1 cellular context compared by ENCODE assay signal in genomic region chr17:10790491-10791401, GRCh38.
TF ChIP-seq lines count a peak whose summit lies in the region.

No MANE protein-coding gene starts in this region.

TF ChIP-seq in HCT116, 20 proteins besides CTCF, POLR2A, EP300 and RAD21:
- TF ChIP-seq POLR2AphosphoS5 (IDR thresholded peaks at IDR 0.05; ENCODE audit: low read depth, low read length) (peak; percentile 23; the same call in 1 of the 2 replicates), EZH2 (IDR thresholded peaks at IDR 0.05) (no peak)
